Comparison of ENCODE assay signal across 8 cellular contexts in the genomic region with DNA sequence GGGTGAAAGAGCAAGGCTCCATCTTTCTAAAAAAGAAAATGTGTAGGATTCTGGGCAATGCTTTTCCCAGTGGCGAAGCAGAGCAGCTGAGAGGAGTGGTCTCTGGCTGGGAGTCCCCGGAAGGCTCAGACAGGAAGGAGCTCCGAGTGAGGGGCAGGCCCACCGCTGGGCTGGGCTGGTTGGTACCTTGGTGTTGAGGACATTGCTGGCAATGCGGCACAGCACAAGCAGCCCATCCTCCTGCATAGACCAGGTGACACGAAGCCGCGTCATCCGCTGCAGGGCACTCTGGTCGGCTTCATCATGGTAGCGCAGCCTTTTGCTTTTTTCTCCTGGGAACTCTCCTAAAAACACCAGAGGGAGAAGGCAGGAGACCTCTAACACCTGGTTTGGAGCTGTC.
"Had no signal": no experiment of that assay in that cellular context is flagged by ENCODE, and none has a peak within 500 bp of the region (broad histone marks: within the 10 kb centered on the region; RNA-seq: fewer than 3 reads in every experiment).

No MANE protein-coding gene starts in this region.

- FAIRE-seq: H1, H54, HTR-8/SVneo, K562 had no signal

- DNase-seq: H9, HCEC 1CT, IMR-90 had no signal

- H3K4me3 ChIP-seq: GM23338, K562 had no signal

- ATAC-seq: GM23338, K562 had no signal
